1 cellular context compared by ENCODE assay signal in the genomic region with DNA sequence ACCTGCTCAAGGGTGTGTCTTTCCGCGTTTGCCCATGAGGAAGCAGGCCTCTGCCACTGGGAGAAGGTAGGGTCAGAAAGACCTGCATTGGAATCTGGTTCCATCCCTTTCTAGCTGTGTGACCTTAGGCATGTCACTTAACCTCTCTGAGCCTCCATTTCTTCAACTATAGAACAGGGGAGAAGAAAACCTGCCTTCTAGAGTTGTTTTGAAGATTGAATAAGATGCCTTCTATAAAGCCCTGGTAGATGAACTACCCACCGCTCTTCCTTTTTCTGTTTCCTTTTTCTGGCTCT.
TF ChIP-seq lines count a peak whose summit lies in the region.

No MANE protein-coding gene starts in this region.

TF ChIP-seq in K562, 482 proteins besides CTCF, POLR2A, EP300 and RAD21 (continued from another document):
- TF ChIP-seq, protein P1, sequence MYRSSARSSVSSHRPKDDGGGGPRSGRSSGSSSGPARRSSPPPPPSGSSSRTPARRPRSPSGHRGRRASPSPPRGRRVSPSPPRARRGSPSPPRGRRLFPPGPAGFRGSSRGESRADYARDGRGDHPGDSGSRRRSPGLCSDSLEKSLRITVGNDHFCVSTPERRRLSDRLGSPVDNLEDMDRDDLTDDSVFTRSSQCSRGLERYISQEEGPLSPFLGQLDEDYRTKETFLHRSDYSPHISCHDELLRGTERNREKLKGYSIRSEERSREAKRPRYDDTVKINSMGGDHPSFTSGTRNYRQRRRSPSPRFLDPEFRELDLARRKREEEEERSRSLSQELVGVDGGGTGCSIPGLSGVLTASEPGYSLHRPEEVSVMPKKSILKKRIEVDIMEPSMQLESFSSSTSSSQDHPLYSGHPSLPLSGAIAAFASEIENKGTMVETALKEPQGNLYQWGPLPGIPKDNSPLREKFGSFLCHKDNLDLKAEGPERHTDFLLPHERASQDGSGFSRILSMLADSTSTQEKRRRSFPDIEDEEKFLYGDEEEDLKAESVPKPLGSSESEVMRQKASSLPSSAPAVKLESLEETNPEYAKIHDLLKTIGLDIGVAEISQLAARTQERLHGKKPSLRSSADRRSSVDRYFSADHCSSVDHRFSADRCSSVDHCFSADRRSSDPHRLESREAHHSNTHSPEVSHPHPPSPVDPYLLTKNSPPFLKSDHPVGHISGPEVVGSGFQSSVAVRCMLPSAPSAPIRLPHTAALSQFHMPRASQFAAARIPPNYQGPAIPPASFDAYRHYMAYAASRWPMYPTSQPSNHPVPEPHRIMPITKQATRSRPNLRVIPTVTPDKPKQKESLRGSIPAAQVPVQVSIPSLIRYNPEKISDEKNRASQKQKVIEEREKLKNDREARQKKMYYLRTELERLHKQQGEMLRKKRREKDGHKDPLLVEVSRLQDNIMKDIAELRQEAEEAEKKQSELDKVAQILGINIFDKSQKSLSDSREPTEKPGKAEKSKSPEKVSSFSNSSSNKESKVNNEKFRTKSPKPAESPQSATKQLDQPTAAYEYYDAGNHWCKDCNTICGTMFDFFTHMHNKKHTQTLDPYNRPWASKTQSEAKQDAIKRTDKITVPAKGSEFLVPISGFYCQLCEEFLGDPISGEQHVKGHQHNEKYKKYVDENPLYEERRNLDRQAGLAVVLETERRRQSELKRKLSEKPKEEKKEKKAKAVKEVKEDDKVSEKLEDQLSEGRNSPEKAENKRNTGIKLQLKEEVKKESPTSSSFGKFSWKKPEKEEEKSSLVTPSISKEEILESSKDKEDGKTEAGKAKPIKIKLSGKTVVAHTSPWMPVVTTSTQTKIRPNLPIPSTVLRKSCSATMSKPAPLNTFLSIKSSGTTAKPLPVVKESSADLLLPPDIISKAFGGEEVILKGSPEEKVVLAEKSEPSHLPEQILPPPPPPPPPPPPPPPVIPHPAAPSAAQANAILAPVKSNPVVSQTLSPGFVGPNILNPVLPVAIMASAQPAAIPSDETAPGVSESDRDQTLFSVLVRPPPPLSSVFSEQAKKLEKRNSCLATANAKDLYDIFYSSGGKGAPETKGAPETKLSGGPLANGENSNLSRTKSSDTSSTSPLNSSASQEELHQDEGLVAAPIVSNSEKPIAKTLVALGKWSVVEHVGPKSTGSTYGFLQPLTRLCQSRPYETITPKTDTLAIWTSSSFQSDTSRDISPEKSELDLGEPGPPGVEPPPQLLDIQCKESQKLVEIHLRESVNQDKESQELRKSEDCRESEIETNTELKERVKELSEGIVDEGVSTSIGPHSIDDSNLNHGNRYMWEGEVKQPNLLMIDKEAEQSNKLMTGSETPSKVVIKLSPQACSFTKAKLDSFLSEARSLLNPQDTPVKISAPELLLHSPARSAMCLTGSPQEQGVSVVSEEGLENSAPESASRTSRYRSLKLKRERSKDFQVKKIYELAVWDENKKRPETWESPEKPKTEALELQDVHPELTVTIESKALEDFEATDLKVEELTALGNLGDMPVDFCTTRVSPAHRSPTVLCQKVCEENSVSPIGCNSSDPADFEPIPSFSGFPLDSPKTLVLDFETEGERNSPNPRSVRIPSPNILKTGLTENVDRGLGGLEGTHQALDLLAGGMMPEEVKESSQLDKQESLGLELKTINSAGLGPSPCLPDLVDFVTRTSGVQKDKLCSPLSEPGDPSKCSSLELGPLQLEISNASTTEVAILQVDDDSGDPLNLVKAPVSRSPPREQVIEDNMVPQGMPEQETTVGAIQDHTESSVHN (IDR thresholded peaks at IDR 0.05; ENCODE audit: borderline replicate concordance in 1 of 2, low read depth in 1 of 2): no peak
- TF ChIP-seq POLR2G (IDR thresholded peaks at IDR 0.05; ENCODE audit: low read depth, low read length) (no peak), RBM25 (IDR thresholded peaks at IDR 0.05; ENCODE audit: low read depth, low read length, severe bottlenecking) (peak; percentile 61), SRSF7 (optimal IDR thresholded peaks at IDR 0.05; ENCODE audit: low read depth, low read length) (no peak), XRCC5 (IDR thresholded peaks at IDR 0.05; ENCODE audit: low read depth, low read length) (no peak)
- TF ChIP-seq, protein P2, sequence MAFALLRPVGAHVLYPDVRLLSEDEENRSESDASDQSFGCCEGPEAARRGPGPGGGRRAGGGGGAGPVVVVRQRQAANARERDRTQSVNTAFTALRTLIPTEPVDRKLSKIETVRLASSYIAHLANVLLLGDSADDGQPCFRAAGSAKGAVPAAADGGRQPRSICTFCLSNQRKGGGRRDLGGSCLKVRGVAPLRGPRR (CRISPR knock-in tag; IDR thresholded peaks at IDR 0.05): no peak
- TF ChIP-seq, protein P3, sequence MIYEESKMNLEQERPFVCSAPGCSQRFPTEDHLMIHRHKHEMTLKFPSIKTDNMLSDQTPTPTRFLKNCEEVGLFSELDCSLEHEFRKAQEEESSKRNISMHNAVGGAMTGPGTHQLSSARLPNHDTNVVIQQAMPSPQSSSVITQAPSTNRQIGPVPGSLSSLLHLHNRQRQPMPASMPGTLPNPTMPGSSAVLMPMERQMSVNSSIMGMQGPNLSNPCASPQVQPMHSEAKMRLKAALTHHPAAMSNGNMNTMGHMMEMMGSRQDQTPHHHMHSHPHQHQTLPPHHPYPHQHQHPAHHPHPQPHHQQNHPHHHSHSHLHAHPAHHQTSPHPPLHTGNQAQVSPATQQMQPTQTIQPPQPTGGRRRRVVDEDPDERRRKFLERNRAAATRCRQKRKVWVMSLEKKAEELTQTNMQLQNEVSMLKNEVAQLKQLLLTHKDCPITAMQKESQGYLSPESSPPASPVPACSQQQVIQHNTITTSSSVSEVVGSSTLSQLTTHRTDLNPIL (CRISPR knock-in tag; IDR thresholded peaks at IDR 0.05): no peak
